1 cellular context compared by ENCODE assay signal in genomic region chr19:6752257-6753177, GRCh38.
TF ChIP-seq lines count a peak whose summit lies in the region.

No MANE protein-coding gene starts in this region.

TF ChIP-seq in HepG2, 621 proteins besides CTCF, POLR2A, EP300 and RAD21 (continued from another document and continues in another):
- no peak for TF ChIP-seq DBP (CRISPR knock-in tag; IDR thresholded peaks at IDR 0.05; ENCODE audit: not compliant biosample characterization)
- TF ChIP-seq U2AF1 (optimal IDR thresholded peaks at IDR 0.05; ENCODE audit: low read depth, low read length), result peak; percentile 56
- no peak for TF ChIP-seq ZNF143 (CRISPR knock-in tag; IDR thresholded peaks at IDR 0.05)
- TF ChIP-seq SPEN (CRISPR knock-in tag; IDR thresholded peaks at IDR 0.05; ENCODE audit: low read depth), result peak; percentile 71
- no peak for TF ChIP-seq ZNF674 (CRISPR knock-in tag; IDR thresholded peaks at IDR 0.05; ENCODE audit: low read depth)
- no peak for TF ChIP-seq ZBTB14 (CRISPR knock-in tag; IDR thresholded peaks at IDR 0.05)
- TF ChIP-seq SETDB1 (CRISPR knock-in tag; IDR thresholded peaks at IDR 0.05; ENCODE audit: borderline replicate concordance), result no peak
- TF ChIP-seq ZNF691 (CRISPR knock-in tag; IDR thresholded peaks at IDR 0.05; ENCODE audit: borderline replicate concordance, low read depth), result 0 out of 2 replicates have a peak, but pooled peaks have one; percentile 65
- TF ChIP-seq SRSF9 (IDR thresholded peaks at IDR 0.05; ENCODE audit: borderline replicate concordance, insufficient read depth, low read depth, low read length, poor library complexity, severe bottlenecking), result no peak
- no peak for TF ChIP-seq ZNF543 (CRISPR knock-in tag; IDR thresholded peaks at IDR 0.05)
- no peak for TF ChIP-seq ZKSCAN5 (CRISPR knock-in tag; IDR thresholded peaks at IDR 0.05)
- TF ChIP-seq ZNF101 (CRISPR knock-in tag; IDR thresholded peaks at IDR 0.05; ENCODE audit: borderline replicate concordance, low read depth), result no peak
- TF ChIP-seq ZHX2 (IDR thresholded peaks at IDR 0.05; ENCODE audit: low read depth), result no peak
- no peak for TF ChIP-seq ZHX2 (CRISPR knock-in tag; IDR thresholded peaks at IDR 0.05; ENCODE audit: borderline replicate concordance)
- no peak for TF ChIP-seq ZNF451 (CRISPR knock-in tag; IDR thresholded peaks at IDR 0.05)
- peak; percentile 90 for TF ChIP-seq HIVEP1 (CRISPR knock-in tag; IDR thresholded peaks at IDR 0.05)
- TF ChIP-seq CENPX (CRISPR knock-in tag; IDR thresholded peaks at IDR 0.05), result no peak
- no peak; the same call in 1 of the 2 replicates for TF ChIP-seq ZBTB20 (CRISPR knock-in tag; IDR thresholded peaks at IDR 0.05; ENCODE audit: borderline replicate concordance, low read depth)
- no peak for TF ChIP-seq ZNF577 (CRISPR knock-in tag; IDR thresholded peaks at IDR 0.05; ENCODE audit: borderline replicate concordance, low read depth)
- no peak for TF ChIP-seq ZC3H13 (CRISPR knock-in tag; IDR thresholded peaks at IDR 0.05)
- TF ChIP-seq ZNF350 (CRISPR knock-in tag; IDR thresholded peaks at IDR 0.05; ENCODE audit: borderline replicate concordance, low read depth), result peak; percentile 83
- TF ChIP-seq ZBTB4 (CRISPR knock-in tag; IDR thresholded peaks at IDR 0.05; ENCODE audit: borderline replicate concordance), result no peak
- TF ChIP-seq CEBPZ (IDR thresholded peaks at IDR 0.05; ENCODE audit: low read length), result no peak
- peak; percentile 60; the same call in 1 of the 2 replicates for TF ChIP-seq FOXC1 (CRISPR knock-in tag; IDR thresholded peaks at IDR 0.05; ENCODE audit: borderline replicate concordance)
- TF ChIP-seq SRF (IDR thresholded peaks at IDR 0.05; ENCODE audit: low read depth, low read length), result no peak
- peak; percentile 28 for TF ChIP-seq SKI (IDR thresholded peaks at IDR 0.05; ENCODE audit: partially characterized antibody)
- peak; percentile 21; the same call in 1 of the 2 replicates for TF ChIP-seq ZGPAT (CRISPR knock-in tag; IDR thresholded peaks at IDR 0.05)
- TF ChIP-seq NFKB2 (CRISPR knock-in tag; IDR thresholded peaks at IDR 0.05; ENCODE audit: borderline replicate concordance), result no peak; the same call in 1 of the 2 replicates
- peak; percentile 87 for TF ChIP-seq UBTF (CRISPR knock-in tag; IDR thresholded peaks at IDR 0.05)
- no peak for TF ChIP-seq ZSCAN20 (CRISPR knock-in tag; IDR thresholded peaks at IDR 0.05; ENCODE audit: borderline replicate concordance)
- no peak for TF ChIP-seq TCF7L2 (IDR thresholded peaks at IDR 0.05; ENCODE audit: low read depth, low read length)
- peak; percentile 79 for TF ChIP-seq RBFOX2 (IDR thresholded peaks at IDR 0.05; ENCODE audit: low read depth, low read length)
- peak; percentile 32 for TF ChIP-seq HNRNPK (IDR thresholded peaks at IDR 0.05; ENCODE audit: low read depth, low read length, poor library complexity, severe bottlenecking)
- TF ChIP-seq KAT8 (CRISPR knock-in tag; IDR thresholded peaks at IDR 0.05), result 0 out of 2 replicates have a peak, but pooled peaks have one; percentile 37
- no peak for TF ChIP-seq FUBP1 (CRISPR knock-in tag; IDR thresholded peaks at IDR 0.05; ENCODE audit: borderline replicate concordance)
- no peak for TF ChIP-seq ZNF564 (CRISPR knock-in tag; IDR thresholded peaks at IDR 0.05)
